ENCODE assay signal across 9 cellular contexts in genomic region chr17:1275962-1276736, GRCh38. TPM values are rescaled to one million over a fixed set of nuclear protein-coding genes. Genes with fewer than 3 reads are reported as not detected.
DNase-seq lines count a peak whose midpoint lies in the region; ATAC-seq and TF ChIP-seq lines count a peak whose summit lies in the region.
"Had no signal": no experiment of that assay in that cellular context is flagged by ENCODE, and none has a peak within 500 bp of the region (broad histone marks: within the 10 kb centered on the region; RNA-seq: fewer than 3 reads in every experiment).

No MANE protein-coding gene starts in this region.

- no peaks in the 10 kb centered on the region for H4K20me1 ChIP-seq in BLaER1

- peak overlapping the region; percentile 54 for H3K4me3 Mint-ChIP-seq in HFFc6

- H3K27ac ChIP-seq in BLaER1: no peak overlapping the region
- H3K27ac ChIP-seq: skin epidermis had no signal

- H3K4me2 ChIP-seq in BLaER1: peak overlapping the region; percentile 43

- H3K9me3 ChIP-seq in BLaER1: no peaks in the 10 kb centered on the region

- peaks cover 46% of the 10 kb centered on the region for H3K4me1 ChIP-seq in BLaER1

- H3K36me3 Mint-ChIP-seq in HFFc6 (ENCODE audit: low read depth): no peaks in the 10 kb centered on the region

- H3K9ac ChIP-seq in BLaER1: no peak overlapping the region

- no peaks in the 10 kb centered on the region for H3K9me3 Mint-ChIP-seq in HFFc6

- no peak overlapping the region for H3K4me3 ChIP-seq in BLaER1
- H3K4me3 ChIP-seq in astrocyte of the spinal cord (ENCODE audit: low read depth, low read length): no peak overlapping the region
- H3K4me3 ChIP-seq: skin epidermis had no signal

- H3K4me1 Mint-ChIP-seq in HFFc6 (ENCODE audit: low read depth): no peaks in the 10 kb centered on the region

- TF ChIP-seq CTCF in HFFc6 (IDR thresholded peaks at IDR 0.05): peak; percentile 91
- peak; percentile 86 for TF ChIP-seq CTCF in astrocyte of the spinal cord (IDR thresholded peaks at IDR 0.05; ENCODE audit: low read depth, low read length)

- no peak overlapping the region; the same call in 1 of the 2 replicates for H3K27ac Mint-ChIP-seq in HFFc6

- peaks cover 28% of the 10 kb centered on the region for H3K27me3 Mint-ChIP-seq in HFFc6 (ENCODE audit: insufficient read depth)

- no peak for DNase-seq in HFFc6
- peak; percentile 75 for DNase-seq in T-helper 9 cell
- DNase-seq in astrocyte of the spinal cord (ENCODE audit: low read depth, low spot score): peak; percentile 17
- peak; percentile 33 for DNase-seq in iris pigment epithelial cell (ENCODE audit: low read depth)
- DNase-seq in stimulated activated CD4-positive, alpha-beta T cell treated with anti-CD3 and anti-CD28 coated beads, Interleukin-2, amount 100 ng/mL, for 48 hours: peak; percentile 70

- H3K36me3 ChIP-seq in BLaER1: no peaks in the 10 kb centered on the region

- in situ Hi-C loops in astrocyte of the spinal cord (cut with HindIII; ENCODE audit: low sequenced_read_pairs): no loop called here

- ATAC-seq in GM21447 (IDR thresholded peaks at IDR 0.05; ENCODE audit: unreplicated experiment) (no peak), GM18858 (IDR thresholded peaks at IDR 0.05; ENCODE audit: unreplicated experiment) (no peak)

- H3K27me3 ChIP-seq in BLaER1: peaks cover 14% of the 10 kb centered on the region

RNA-seq across cellular contexts. Expression of gene TRARG1, which starts 3.3 kb away (rescaled TPM):
- not detected for total RNA-seq in HFFc6 (2021; fragmentation: NEBNext Ultra II Directional; extraction: Animal tissue kit (Norgen Biotek cat#: 25700))

RNA-seq across cellular contexts. Expression of gene BHLHA9, which starts 5.9 kb away (rescaled TPM):
- not detected for total RNA-seq in HFFc6 (2021; fragmentation: NEBNext Ultra II Directional; extraction: Animal tissue kit (Norgen Biotek cat#: 25700))
